ENCODE assay signal across 21 cellular contexts in the genomic region with DNA sequence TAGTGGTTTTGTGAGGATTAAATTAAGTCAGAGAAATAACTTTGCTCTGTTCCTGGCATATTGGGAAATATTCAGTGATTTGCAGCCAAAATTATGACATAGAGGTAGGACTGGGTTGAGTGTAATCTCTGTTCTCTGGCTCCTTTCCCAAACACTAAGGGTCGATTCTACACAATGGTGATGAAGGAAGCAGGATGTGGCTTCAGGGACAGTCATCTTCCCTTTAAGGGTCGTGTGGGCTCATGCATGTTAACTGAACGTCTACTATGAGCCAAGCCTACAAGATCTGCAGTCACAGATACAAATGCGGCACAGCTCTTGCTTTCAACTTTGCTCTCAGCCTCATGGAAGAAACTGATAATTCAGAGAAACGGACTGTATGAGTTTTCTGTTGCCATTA.
DNase-seq lines count a peak whose midpoint lies in the region; ATAC-seq and TF ChIP-seq lines count a peak whose summit lies in the region.
"Had no signal": no experiment of that assay in that cellular context is flagged by ENCODE, and none has a peak within 500 bp of the region (broad histone marks: within the 10 kb centered on the region; RNA-seq: fewer than 3 reads in every experiment).

No MANE protein-coding gene starts in this region.

- no peak overlapping the region for H3K4me3 ChIP-seq in fibroblast of mammary gland (ENCODE audit: control insufficient read depth, low read depth, low read length)
- H3K4me3 ChIP-seq: body of pancreas, coronary artery, GM23338, psoas muscle, skin epidermis, testis had no signal

- peak; percentile 44 to 52 for ATAC-seq in activated CD4-positive, CD25-positive, alpha-beta regulatory T cell treated with anti-CD3 and anti-CD28 coated beads, Interleukin-2, amount 50 U/mL, for 24 hours
- ATAC-seq in HG03521 (IDR thresholded peaks at IDR 0.05; ENCODE audit: unreplicated experiment): no peak
- ATAC-seq in GM18868 (IDR thresholded peaks at IDR 0.05; ENCODE audit: unreplicated experiment): no peak
- ATAC-seq in GM19467 (IDR thresholded peaks at IDR 0.05; ENCODE audit: unreplicated experiment): no peak
- ATAC-seq: body of pancreas, GM23338, left cardiac atrium, psoas muscle had no signal

- DNase-seq in activated CD4-positive, CD25-positive, alpha-beta regulatory T cell treated with anti-CD3 and anti-CD28 coated beads, Interleukin-2, amount 50 U/mL, for 72 hours: no peak
- DNase-seq in Daoy (ENCODE audit: low read depth) (peak; percentile 65), RKO (ENCODE audit: low spot score) (peak; percentile 8), fibroblast of mammary gland (ENCODE audit: low read depth) (peak; percentile 67)
- DNase-seq: activated gamma-delta T cell, body of pancreas, DMS 273 treated with DMSO at 0.1 percent for 48 hours, GF-D8, left cardiac atrium, NCI-H187, NCI-H510A, psoas muscle, Right ventricle myocardium superior, testis had no signal

- TF ChIP-seq CTCF in fibroblast of mammary gland (conservative IDR thresholded peaks at IDR 0.05; ENCODE audit: control insufficient read depth, insufficient read depth, low read depth, low read length): no peak

Comparison
In these comparisons a context has a peak if more than half of its experiments do, and no peak if none do; other contexts are left out.
1. ATAC-seq: peak in activated CD4-positive, CD25-positive, alpha-beta regulatory T cell treated with anti-CD3 and anti-CD28 coated beads, Interleukin-2, amount 50 U/mL, for 24 hours (2 of 2); none in HG03521 (single experiment), GM18868 (single experiment) and GM19467 (single experiment).